In genomic region chr18:51029694-51030536, GRCh38 we compare ENCODE assay signal across 1 cellular context.
TF ChIP-seq lines count a peak whose summit lies in the region.

TSS of gene SMAD4 (plus strand) at chr18:51030213. CDS start at chr18:51047047, 16,834 bp downstream.

TF ChIP-seq in K562, 482 proteins besides CTCF, POLR2A, EP300 and RAD21 (continued from another document):
- TF ChIP-seq REST (CRISPR knock-in tag; IDR thresholded peaks at IDR 0.05; ENCODE audit: low read depth) (peak; percentile 23; the same call in 1 of the 2 replicates), MLX (CRISPR knock-in tag; conservative IDR thresholded peaks at IDR 0.05) (no peak), ZFP1 (CRISPR knock-in tag; IDR thresholded peaks at IDR 0.05) (no peak), ESRRA (IDR thresholded peaks at IDR 0.05; ENCODE audit: borderline replicate concordance, low read depth) (peak; percentile 49; the same call in 1 of the 2 replicates), CREM (IDR thresholded peaks at IDR 0.05; ENCODE audit: low read depth) (0 out of 2 replicates have a peak, but pooled peaks have one; percentile 7), ZNF408 (CRISPR knock-in tag; IDR thresholded peaks at IDR 0.05; ENCODE audit: low read depth) (no peak), ZNF121 (CRISPR knock-in tag; conservative IDR thresholded peaks at IDR 0.05) (no peak), TAF9B (IDR thresholded peaks at IDR 0.05; ENCODE audit: partially characterized antibody) (peak; percentile 42), ZNF592 (IDR thresholded peaks at IDR 0.05) (peak; percentile 36; the same call in 1 of the 2 replicates), ZBTB2 (IDR thresholded peaks at IDR 0.05) (peak; percentile 93), HCFC1 (IDR thresholded peaks at IDR 0.05; ENCODE audit: low read depth, low read length) (peak; percentile 8; the same call in 1 of the 2 replicates), POLR2AphosphoS5 (IDR thresholded peaks at IDR 0.05; ENCODE audit: control insufficient read depth, insufficient read depth, low read depth, low read length) (peak; percentile 78), TOE1 (IDR thresholded peaks at IDR 0.05; ENCODE audit: borderline replicate concordance) (no peak), TOE1 (CRISPR knock-in tag; IDR thresholded peaks at IDR 0.05; ENCODE audit: borderline replicate concordance, low read depth) (no peak), EGR1 (conservative IDR thresholded peaks at IDR 0.05) (peak; percentile 68), GTF2E2 (tag; IDR thresholded peaks at IDR 0.05) (peak; percentile 50; the same call in 1 of the 2 replicates), HMG20B (CRISPR knock-in tag; IDR thresholded peaks at IDR 0.05) (no peak), HNRNPLL (IDR thresholded peaks at IDR 0.05; ENCODE audit: low read depth, low read length, poor library complexity, severe bottlenecking) (peak; percentile 64)
TF ChIP-seq in K562: peak in this region for 63.
